Comparison of ENCODE assay signal across 8 cellular contexts in genomic region chr3:48446425-48447193, GRCh38. TPM values are rescaled to one million over a fixed set of nuclear protein-coding genes. Genes with fewer than 3 reads are reported as not detected.
A peak's percentile ranks its signal among the peaks of the same experiment; 100 is the strongest.
DNase-seq lines count a peak whose midpoint lies in the region; ATAC-seq and TF ChIP-seq lines count a peak whose summit lies in the region.

TSS of gene ATRIP (plus strand) at chr3:48446737. CDS start at chr3:48446846, 109 bp downstream.

- peaks cover 8% of the 10 kb centered on the region for H3K4me1 ChIP-seq in mesendoderm (ENCODE audit: control insufficient read depth, low read depth, low read length)

- intact Hi-C loops in CD4-positive, alpha-beta T cell (cut with DNase I, micrococcal nuclease): loop anchor here in 1 of 2 experiments (2.0 kb wide), 4 partner anchors 18 to 110 kb away; partner anchors contain the start of gene PFKFB4

- no peaks in the 10 kb centered on the region for H3K9me3 Mint-ChIP-seq in CD4-positive, alpha-beta T cell
- H3K9me3 Mint-ChIP-seq in effector memory CD8-positive, alpha-beta T cell: no peaks in the 10 kb centered on the region

- H3K36me3 ChIP-seq in mesendoderm (ENCODE audit: control insufficient read depth, insufficient read depth, low read length): peaks cover 5% of the 10 kb centered on the region

- peak within 1 kb of the TSS; percentile 93 for H3K4me3 Mint-ChIP-seq in CD4-positive, alpha-beta T cell
- H3K4me3 Mint-ChIP-seq in effector memory CD8-positive, alpha-beta T cell: peak within 1 kb of the TSS; percentile 86 to 96

- peaks cover 14% of the 10 kb centered on the region for H3K79me1 ChIP-seq in mesendoderm (ENCODE audit: low read length)

- H3K27ac Mint-ChIP-seq in CD4-positive, alpha-beta T cell: peak within 1 kb of the TSS; percentile 86
- peak within 1 kb of the TSS; percentile 94 to 98 for H3K27ac Mint-ChIP-seq in effector memory CD8-positive, alpha-beta T cell

- H3K27me3 ChIP-seq in CD4-positive, alpha-beta T cell (ENCODE audit: control insufficient read depth, insufficient read depth, low read length): no peaks in the 10 kb centered on the region
- H3K27me3 ChIP-seq in mesendoderm (ENCODE audit: insufficient read depth, low read length, poor library complexity): no peaks in the 10 kb centered on the region

- POLR2A ChIA-PET in CD4-positive, alpha-beta T cell (lab: Charles Lee): interaction anchor here (0.8 to 3.5 kb wide), 16 partner anchors 8 to 110 kb away, joined by 3 to 23 read pairs (median 4); partner anchors contain the start of gene PFKFB4

- H3K9me3 ChIP-seq in CD4-positive, alpha-beta T cell (ENCODE audit: control insufficient read depth, low read length): no peaks in the 10 kb centered on the region

- ATAC-seq in CD4-positive, alpha-beta T cell (ENCODE audit: poor library complexity): peak; percentile 98
- ATAC-seq in GM19438 (IDR thresholded peaks at IDR 0.05; ENCODE audit: low read depth, unreplicated experiment) (peak; percentile 75), HG03571 (IDR thresholded peaks at IDR 0.05; ENCODE audit: unreplicated experiment) (peak; percentile 80)
- ATAC-seq in effector memory CD8-positive, alpha-beta T cell (replicated peaks): peak; percentile 98

- H3K4me2 ChIP-seq in mesendoderm (ENCODE audit: low read length): peak within 1 kb of the TSS; percentile 100

- peak within 1 kb of the TSS; percentile 91 for H3K9ac ChIP-seq in mesendoderm (ENCODE audit: low read length)

- no peak within 1 kb of the TSS for H3K4ac ChIP-seq in mesendoderm (ENCODE audit: low read depth, low read length)

- CTCF ChIA-PET in CD4-positive, alpha-beta T cell (lab: Charles Lee): interaction anchor here (0.9 to 6.8 kb wide), 5 partner anchors 10 to 88 kb away, joined by 3 to 56 read pairs (median 7); no protein-coding TSS in a partner anchor

- peaks cover 63% of the 10 kb centered on the region for H3K36me3 Mint-ChIP-seq in CD4-positive, alpha-beta T cell (ENCODE audit: low read depth)
- H3K36me3 Mint-ChIP-seq in effector memory CD8-positive, alpha-beta T cell (ENCODE audit: insufficient read depth): peaks cover 47% of the 10 kb centered on the region

- H2BK15ac ChIP-seq in mesendoderm (replicated peaks; ENCODE audit: low read depth): no peak within 1 kb of the TSS

- H4K5ac ChIP-seq in mesendoderm (ENCODE audit: low read length): no peak within 1 kb of the TSS

- peak within 1 kb of the TSS; percentile 9 for H2AK5ac ChIP-seq in mesendoderm (ENCODE audit: low read length)

- H3K23ac ChIP-seq in mesendoderm (ENCODE audit: low read length): peak within 1 kb of the TSS; percentile 15

- DNase-seq in CD4-positive, alpha-beta T cell: peak; percentile 71 to 90 (median 78)
- peak; percentile 83 for DNase-seq in NOMO-1 treated with dmso at 0.1 percent for 144 hours (lab: John Stamatoyannopoulos, UW; ENCODE audit: unreplicated experiment)
- DNase-seq in activated CD8-positive, alpha-beta memory T cell treated with anti-CD3 and anti-CD28 coated beads for 48 hours (ENCODE audit: low read depth in 2 of 3, low spot score in 2 of 3): peak; percentile 77 to 89 (median 81)
- DNase-seq in effector memory CD8-positive, alpha-beta T cell: peak; percentile 75 to 80 (median 80)
- peak; percentile 92 for DNase-seq in mesendoderm
- DNase-seq in stimulated activated CD8-positive, alpha-beta memory T cell treated with anti-CD3 and anti-CD28 coated beads, Interleukin-12 subunit alpha, Interleukin-12 subunit beta, amount 100 ng/mL, for 4 hours (ENCODE audit: low read depth): peak; percentile 81

- peak within 1 kb of the TSS; percentile 39 for H2BK5ac ChIP-seq in mesendoderm (ENCODE audit: low read length)

- H2BK120ac ChIP-seq in mesendoderm (ENCODE audit: low read depth, low read length): no peak within 1 kb of the TSS

- H3K18ac ChIP-seq in mesendoderm (ENCODE audit: low read length): peak within 1 kb of the TSS; percentile 55

- no peak for TF ChIP-seq CTCF in CD4-positive, alpha-beta T cell (IDR thresholded peaks at IDR 0.05)

- H3K79me2 ChIP-seq in mesendoderm (ENCODE audit: control insufficient read depth, insufficient read depth, low read length): peaks cover 15% of the 10 kb centered on the region

- WGBS in mesendoderm (ENCODE audit: extremely low coverage, insufficient coverage, low lambda C conversion rate): no CpG with 5 or more reads among the region's 91 CpGs

- H3K27me3 Mint-ChIP-seq in CD4-positive, alpha-beta T cell: no peaks in the 10 kb centered on the region
- H3K27me3 Mint-ChIP-seq in effector memory CD8-positive, alpha-beta T cell: no peaks in the 10 kb centered on the region

- no peak within 1 kb of the TSS for H4K8ac ChIP-seq in mesendoderm (ENCODE audit: low read depth, low read length)

- peak within 1 kb of the TSS; percentile 97 for H3K56ac ChIP-seq in mesendoderm (ENCODE audit: low read length)

- H3K4me1 Mint-ChIP-seq in CD4-positive, alpha-beta T cell (ENCODE audit: low read depth): peaks cover 53% of the 10 kb centered on the region
- peaks cover 24 to 33% of the 10 kb centered on the region in 2 donors for H3K4me1 Mint-ChIP-seq in effector memory CD8-positive, alpha-beta T cell (ENCODE audit: low read depth in 2 of 2)

- H3K27ac ChIP-seq in CD4-positive, alpha-beta T cell (ENCODE audit: low read depth, low read length): peak within 1 kb of the TSS; percentile 57
- H3K27ac ChIP-seq in mesendoderm (ENCODE audit: low read depth, low read length): peak within 1 kb of the TSS; percentile 79

- H3K4me3 ChIP-seq in mesendoderm (ENCODE audit: low read length): peak within 1 kb of the TSS; percentile 72

RNA-seq across cellular contexts. Expression of gene ATRIP, which starts in this region (rescaled TPM):
- total RNA-seq in CD4-positive, alpha-beta T cell: 10 to 100 TPM in 1 of 2 experiments, 1 to 10 TPM in 1; 8.8 to 10.3 TPM
- 15.5 TPM for polyA plus RNA-seq in mesendoderm (2013, experiment 1 of 2)
- polyA plus RNA-seq in mesendoderm (2013, experiment 2 of 2): 16.0 TPM

Comparison
In these comparisons a context has a peak if more than half of its experiments do, and no peak if none do; other contexts are left out.
1. Peak in every context shown above with its lines: DNase-seq, ATAC-seq, H3K4me3 ChIP-seq and H3K27ac ChIP-seq.